2 cellular contexts compared by ENCODE assay signal in genomic region chr2:134148843-134149472, GRCh38.
TF ChIP-seq lines count a peak whose summit lies in the region.

No MANE protein-coding gene starts in this region.

TF ChIP-seq in SK-N-SH, 30 proteins besides CTCF, POLR2A, EP300 and RAD21 (continued from another document):
- 0 out of 2 replicates have a peak, but pooled peaks have one; percentile 16 for TF ChIP-seq MXI1 (IDR thresholded peaks at IDR 0.05; ENCODE audit: low read depth, low read length)

TF ChIP-seq in SK-N-SH treated with all-trans-retinoic acid at 6 μM for 48 hours, 23 proteins besides CTCF, POLR2A, EP300 and RAD21 (continued from another document):
- no peak for TF ChIP-seq CSRNP3 (CRISPR knock-in tag; IDR thresholded peaks at IDR 0.05)
- TF ChIP-seq CREB5 (CRISPR knock-in tag; IDR thresholded peaks at IDR 0.05; ENCODE audit: low read depth): no peak
- no peak for TF ChIP-seq ZNF70 (CRISPR knock-in tag; IDR thresholded peaks at IDR 0.05)
- no peak for TF ChIP-seq ZC3H10 (CRISPR knock-in tag; IDR thresholded peaks at IDR 0.05)
- no peak for TF ChIP-seq CSDC2 (CRISPR knock-in tag; IDR thresholded peaks at IDR 0.05)
- no peak for TF ChIP-seq ISL1 (CRISPR knock-in tag; IDR thresholded peaks at IDR 0.05)
